In the genomic region with DNA sequence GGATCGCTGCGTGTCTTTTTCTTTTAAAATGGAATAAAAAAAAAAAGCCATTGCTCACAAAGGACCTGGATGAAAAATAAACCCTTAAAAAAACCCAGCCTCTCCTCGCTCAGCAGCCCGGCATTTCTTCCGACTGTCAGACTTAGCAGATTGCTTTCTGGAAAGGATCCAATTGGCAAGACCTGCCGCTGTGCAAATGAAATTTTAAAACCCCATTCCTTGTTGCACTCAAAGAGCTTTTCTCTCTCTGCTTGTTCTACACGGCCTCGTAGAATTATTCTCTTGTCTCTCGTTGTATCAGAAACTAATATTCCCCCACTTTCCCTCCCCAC, we compare ENCODE assay signal across 8 cellular contexts.
A peak's percentile ranks its signal among the peaks of the same experiment; 100 is the strongest.
DNase-seq lines count a peak whose midpoint lies in the region; ATAC-seq and TF ChIP-seq lines count a peak whose summit lies in the region.

No MANE protein-coding gene starts in this region.

- intact Hi-C loops in PC-3 (cut with micrococcal nuclease) (no loop called here), left cardiac atrium (cut with DNase I) (no loop called here)

- H3K27me3 ChIP-seq in PC-3 (ENCODE audit: low read length) (peaks cover 29% of the 10 kb centered on the region), skeletal muscle satellite cell (ENCODE audit: control insufficient read depth, insufficient read depth, low read length) (peaks cover 42% of the 10 kb centered on the region)

- H3K4me1 ChIP-seq in PC-3 (ENCODE audit: insufficient read depth, low read length) (no peaks in the 10 kb centered on the region), skeletal muscle satellite cell (ENCODE audit: control insufficient read depth, insufficient read depth, low read length) (no peaks in the 10 kb centered on the region)

- H3K9ac ChIP-seq in PC-3 (ENCODE audit: low read length) = no peak overlapping the region
- no peak overlapping the region for H3K9ac ChIP-seq in skeletal muscle satellite cell (ENCODE audit: low read depth, low read length)

- no peaks in the 10 kb centered on the region for H3K36me3 ChIP-seq in PC-3 (ENCODE audit: low read depth, low read length)
- H3K36me3 ChIP-seq in skeletal muscle satellite cell (ENCODE audit: insufficient read depth, low read length) = no peaks in the 10 kb centered on the region

- no peaks in the 10 kb centered on the region for H3K79me2 ChIP-seq in PC-3 (ENCODE audit: low read length)

- no peaks in the 10 kb centered on the region for H4K20me1 ChIP-seq in PC-3 (ENCODE audit: low read length)

- no peak overlapping the region for H3K27ac ChIP-seq in PC-3 (ENCODE audit: low read length)

- 0 out of 2 replicates have a peak overlapping the region, but pooled peaks have one; percentile 28 for H3K4me2 ChIP-seq in PC-3 (ENCODE audit: low read length)
- peak overlapping the region; percentile 52 for H3K4me2 ChIP-seq in skeletal muscle satellite cell (ENCODE audit: low read length)

- DNase-seq in NCI-H128 (lab: John Stamatoyannopoulos, UW; ENCODE audit: unreplicated experiment) (peak; percentile 46), PC-3 (peak; percentile 2), left cardiac atrium (no peak), NCI-H526 treated with DMSO at 0.1 percent for 48 hours (lab: John Stamatoyannopoulos, UW) (no peak)
- no peak for DNase-seq in NK-92 treated with Interleukin-12 subunit alpha and Interleukin-12 subunit beta, amount 100 ng/mL, for 24 hours (lab: John Stamatoyannopoulos, UW)
- no peak for DNase-seq in activated T-cell treated with anti-CD3 and anti-CD28 coated beads, Interleukin-2, amount 50 U/mL, for 48 hours

- CTCF ChIA-PET in PC-3 (lab: Charles Lee) = no interaction called here

- H3K9me2 ChIP-seq in PC-3 (replicated peaks; ENCODE audit: low read length) = no peaks in the 10 kb centered on the region

- no peak overlapping the region for H2AFZ ChIP-seq in PC-3 (ENCODE audit: low read length)

- no peaks in the 10 kb centered on the region for H3F3A ChIP-seq in PC-3 (ENCODE audit: low read length, unreplicated experiment)

- TF ChIP-seq CTCF in PC-3 (conservative IDR thresholded peaks at IDR 0.05; ENCODE audit: low read depth, low read length) = no peak

- POLR2A ChIA-PET in PC-3 (lab: Charles Lee; ENCODE audit: unreplicated experiment) = no interaction called here

- H3K4me3 ChIP-seq in PC-3 (ENCODE audit: low read length) (no peak overlapping the region), skeletal muscle satellite cell (ENCODE audit: low read length) (no peak overlapping the region)

- H3K9me3 ChIP-seq in PC-3 (ENCODE audit: low read length) = no peaks in the 10 kb centered on the region
- H3K9me3 ChIP-seq in skeletal muscle satellite cell (replicated peaks; ENCODE audit: low read length) = peaks cover 6% of the 10 kb centered on the region

- BruUV-seq in PC-3 (replicated peaks; lab: Mats Ljungman, UMichigan) = no TSS peak

- ATAC-seq in PC-3 (no peak), left cardiac atrium (peak; percentile 42 to 47), GM18873 (IDR thresholded peaks at IDR 0.05; ENCODE audit: low FRiP score, unreplicated experiment) (no peak)

Comparison
In these comparisons a context has a peak if more than half of its experiments do, and no peak if none do; other contexts are left out.
1. DNase-seq: peak in NCI-H128 (single experiment) and PC-3 (single experiment); none in left cardiac atrium (single experiment), NCI-H526 treated with DMSO at 0.1 percent for 48 hours (single experiment), NK-92 treated with Interleukin-12 subunit alpha and Interleukin-12 subunit beta, amount 100 ng/mL, for 24 hours (single experiment) and activated T-cell treated with anti-CD3 and anti-CD28 coated beads, Interleukin-2, amount 50 U/mL, for 48 hours (0 of 2).
2. ATAC-seq: peak in left cardiac atrium (2 of 2); none in PC-3 (single experiment) and GM18873 (single experiment).